9 cellular contexts compared by ENCODE assay signal in genomic region chr5:129459485-129460120, GRCh38. TPM values are rescaled to one million over a fixed set of nuclear protein-coding genes. Genes with fewer than 3 reads are reported as not detected.
A peak's percentile ranks its signal among the peaks of the same experiment; 100 is the strongest.
DNase-seq lines count a peak whose midpoint lies in the region; ATAC-seq and TF ChIP-seq lines count a peak whose summit lies in the region.
"Had no signal": no experiment of that assay in that cellular context is flagged by ENCODE, and none has a peak within 500 bp of the region (broad histone marks: within the 10 kb centered on the region; RNA-seq: fewer than 3 reads in every experiment).

No MANE protein-coding gene starts in this region.

- no peaks in the 10 kb centered on the region for H3K79me1 ChIP-seq in mesendoderm (ENCODE audit: low read length)

- H3K23ac ChIP-seq in mesendoderm (ENCODE audit: low read length), result peak overlapping the region; percentile 83

- TF ChIP-seq POLR2A in erythroblast (IDR thresholded peaks at IDR 0.05; ENCODE audit: low read length), result no peak

- H3K27me3 ChIP-seq in mesendoderm (ENCODE audit: insufficient read depth, low read length, poor library complexity), result no peaks in the 10 kb centered on the region

- no peak overlapping the region for H2AK5ac ChIP-seq in mesendoderm (ENCODE audit: low read length)

- no peak overlapping the region for H2BK120ac ChIP-seq in mesendoderm (ENCODE audit: low read depth, low read length)

- no peak overlapping the region for H3K4me3 Mint-ChIP-seq in activated CD4-positive, alpha-beta T cell treated with anti-CD3 and anti-CD28 coated beads, Interleukin-2, amount 10 ng/mL, durations not matched to agents 24 days and 14 days

- peak; percentile 3 for DNase-seq in activated CD4-positive, alpha-beta T cell treated with anti-CD3 and anti-CD28 coated beads for 48 hours
- no peak for DNase-seq in activated CD4-positive, alpha-beta T cell treated with anti-CD3 and anti-CD28 coated beads, Interleukin-2, amount 10 ng/mL, durations not matched to agents 24 days and 14 days
- peak; percentile 6 to 14 for DNase-seq in erythroblast (lab: John Stamatoyannopoulos, UW)
- DNase-seq in mesendoderm, result peak; percentile 84
- DNase-seq in ureter (ENCODE audit: low spot score), result peak; percentile 46
- no peak for DNase-seq in NCI-H2107 treated with DMSO at 0.1 percent for 48 hours (lab: John Stamatoyannopoulos, UW; ENCODE audit: unreplicated experiment)
- DNase-seq in GM19238 (ENCODE audit: insufficient read length, low spot score), result no peak

- H3K4me2 ChIP-seq in mesendoderm (ENCODE audit: low read length), result peak overlapping the region; percentile 88

- H3K79me2 ChIP-seq in mesendoderm (ENCODE audit: control insufficient read depth, insufficient read depth, low read length), result peaks cover 19% of the 10 kb centered on the region

- no peaks in the 10 kb centered on the region for H3K36me3 ChIP-seq in mesendoderm (ENCODE audit: control insufficient read depth, insufficient read depth, low read length)

- H3K4me3 ChIP-seq in mesendoderm (ENCODE audit: low read length), result peak overlapping the region; percentile 20

- peaks cover 6% of the 10 kb centered on the region for H3K4me1 ChIP-seq in mesendoderm (ENCODE audit: control insufficient read depth, low read depth, low read length)

- H3K4ac ChIP-seq in mesendoderm (ENCODE audit: low read depth, low read length), result peak overlapping the region; percentile 8

- H3K56ac ChIP-seq in mesendoderm (ENCODE audit: low read length), result peak overlapping the region; percentile 95

- H4K5ac ChIP-seq in mesendoderm (ENCODE audit: low read length), result no peak overlapping the region

- no peaks in the 10 kb centered on the region for H3K9me3 Mint-ChIP-seq in activated CD4-positive, alpha-beta T cell treated with anti-CD3 and anti-CD28 coated beads, Interleukin-2, amount 10 ng/mL, durations not matched to agents 24 days and 14 days

- ATAC-seq in HG02571 (IDR thresholded peaks at IDR 0.05; ENCODE audit: unreplicated experiment), result no peak

- peak overlapping the region; percentile 85 for H3K9ac ChIP-seq in mesendoderm (ENCODE audit: low read length)

- peaks cover 47% of the 10 kb centered on the region for H3K27me3 Mint-ChIP-seq in activated CD4-positive, alpha-beta T cell treated with anti-CD3 and anti-CD28 coated beads, Interleukin-2, amount 10 ng/mL, durations not matched to agents 24 days and 14 days

- peak overlapping the region; percentile 86 for H3K18ac ChIP-seq in mesendoderm (ENCODE audit: low read length)

- H2BK5ac ChIP-seq in mesendoderm (ENCODE audit: low read length), result peak overlapping the region; percentile 2

- H3K27ac Mint-ChIP-seq in activated CD4-positive, alpha-beta T cell treated with anti-CD3 and anti-CD28 coated beads, Interleukin-2, amount 10 ng/mL, durations not matched to agents 24 days and 14 days, result no peak overlapping the region

- no peak overlapping the region for H4K8ac ChIP-seq in mesendoderm (ENCODE audit: low read depth, low read length)

- H2BK15ac ChIP-seq in mesendoderm (replicated peaks; ENCODE audit: low read depth), result no peak overlapping the region

- no CpG with 5 or more reads among the region's 37 CpGs for WGBS in mesendoderm (ENCODE audit: extremely low coverage, insufficient coverage, low lambda C conversion rate)

- peaks cover 5% of the 10 kb centered on the region for H3K4me1 Mint-ChIP-seq in activated CD4-positive, alpha-beta T cell treated with anti-CD3 and anti-CD28 coated beads, Interleukin-2, amount 10 ng/mL, durations not matched to agents 24 days and 14 days

- intact Hi-C loops in activated CD4-positive, alpha-beta T cell treated with anti-CD3 and anti-CD28 coated beads, Interleukin-2, amount 10 ng/mL, durations not matched to agents 24 days and 14 days (cut with micrococcal nuclease), result no loop called here

- H3K36me3 Mint-ChIP-seq in activated CD4-positive, alpha-beta T cell treated with anti-CD3 and anti-CD28 coated beads, Interleukin-2, amount 10 ng/mL, durations not matched to agents 24 days and 14 days (ENCODE audit: low read depth), result no peaks in the 10 kb centered on the region

- H3K27ac ChIP-seq in mesendoderm (ENCODE audit: low read depth, low read length), result peak overlapping the region; percentile 34
- H3K27ac ChIP-seq: C4-2B had no signal

RNA-seq across cellular contexts. Expression of gene ADAMTS19, which starts 0.5 kb away (rescaled TPM):
- not detected in 2 replicates for total RNA-seq in activated CD4-positive, alpha-beta T cell treated with anti-CD3 and anti-CD28 coated beads, Interleukin-2, amount 10 ng/mL, durations not matched to agents 24 days and 14 days
- 16.6 TPM for polyA plus RNA-seq in mesendoderm (2013, experiment 1 of 2)
- polyA plus RNA-seq in mesendoderm (2013, experiment 2 of 2), result 16.4 TPM
- total RNA-seq in ureter, result 5.3 TPM

Comparison
In these comparisons a context has a peak if more than half of its experiments do, and no peak if none do; other contexts are left out.
1. DNase-seq: peak in activated CD4-positive, alpha-beta T cell treated with anti-CD3 and anti-CD28 coated beads for 48 hours (single experiment), erythroblast (2 of 2), mesendoderm (single experiment) and ureter (single experiment); none in activated CD4-positive, alpha-beta T cell treated with anti-CD3 and anti-CD28 coated beads, Interleukin-2, amount 10 ng/mL, durations not matched to agents 24 days and 14 days (single experiment), NCI-H2107 treated with DMSO at 0.1 percent for 48 hours (single experiment) and GM19238 (single experiment).